ENCODE assay signal across 16 cellular contexts in the genomic region with DNA sequence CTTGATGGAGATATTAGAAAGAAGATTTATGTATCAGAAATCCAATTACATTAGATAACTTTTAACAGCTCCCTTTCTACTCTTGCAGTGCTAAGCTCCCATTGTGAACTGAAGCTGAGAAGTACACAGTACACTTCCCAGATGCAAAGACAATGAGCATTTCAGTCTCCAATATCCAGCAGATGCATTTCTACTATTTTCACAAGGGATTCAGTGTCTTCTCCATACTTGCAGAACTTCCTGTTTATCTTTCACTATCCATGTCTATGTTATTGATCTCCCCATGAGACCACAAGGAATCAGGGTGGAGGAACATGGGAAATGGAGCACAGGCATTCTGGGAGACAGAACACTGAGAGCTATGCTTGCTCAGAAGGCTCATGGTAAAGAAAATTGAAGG.
DNase-seq lines count a peak whose midpoint lies in the region; ATAC-seq and TF ChIP-seq lines count a peak whose summit lies in the region.
"Had no signal": no experiment of that assay in that cellular context is flagged by ENCODE, and none has a peak within 500 bp of the region (broad histone marks: within the 10 kb centered on the region; RNA-seq: fewer than 3 reads in every experiment).

No MANE protein-coding gene starts in this region.

- peak overlapping the region; percentile 33 for H3K4me3 Mint-ChIP-seq in Caco-2 (ENCODE audit: unreplicated experiment)
- no peak overlapping the region for H3K4me3 Mint-ChIP-seq in activated naive CD8-positive, alpha-beta T cell treated with anti-CD3 and anti-CD28 coated beads, Interleukin-2, amount 50 U/mL, for 24 hours
- H3K4me3 Mint-ChIP-seq: CD4-positive, CD25-positive, alpha-beta regulatory T cell had no signal

- peaks cover 45% of the 10 kb centered on the region for H3K4me1 Mint-ChIP-seq in Caco-2 (ENCODE audit: low read depth, unreplicated experiment)
- peaks cover 4% of the 10 kb centered on the region for H3K4me1 Mint-ChIP-seq in activated naive CD8-positive, alpha-beta T cell treated with anti-CD3 and anti-CD28 coated beads, Interleukin-2, amount 50 U/mL, for 24 hours

- H3K9me2 ChIP-seq in MM.1S (replicated peaks; ENCODE audit: insufficient read depth, low read length): no peaks in the 10 kb centered on the region

- H3K9me3 ChIP-seq in Caco-2: no peaks in the 10 kb centered on the region
- no peaks in the 10 kb centered on the region for H3K9me3 ChIP-seq in transverse colon
- H3K9me3 ChIP-seq in MM.1S (replicated peaks; ENCODE audit: insufficient read depth, low read length): no peaks in the 10 kb centered on the region

- BruUV-seq in Caco-2 (replicated peaks; lab: Mats Ljungman, UMichigan): no TSS peak

- H2AFZ ChIP-seq in MM.1S (ENCODE audit: low read length): no peak overlapping the region

- CTCF ChIA-PET in Caco-2 (lab: Charles Lee): no interaction called here

- no peaks in the 10 kb centered on the region for H3F3A ChIP-seq in MM.1S (ENCODE audit: insufficient read depth, low read length)

- H3K27me3 ChIP-seq in Caco-2 (replicated peaks; ENCODE audit: control insufficient read depth, insufficient read depth, low read length) (no peaks in the 10 kb centered on the region), dorsolateral prefrontal cortex (no peaks in the 10 kb centered on the region), transverse colon (no peaks in the 10 kb centered on the region), MM.1S (replicated peaks; ENCODE audit: insufficient read depth, low read length) (no peaks in the 10 kb centered on the region)

- H4K20me1 ChIP-seq in MM.1S (ENCODE audit: insufficient read depth, low read length): no peaks in the 10 kb centered on the region
- H4K20me1 ChIP-seq: BLaER1 treated with 17β-estradiol and CSF1 and Interleukin-3, amounts not matched to agents 10 nM and 100 nM had no signal

- peaks cover 34% of the 10 kb centered on the region for H3K4me1 ChIP-seq in Caco-2
- no peaks in the 10 kb centered on the region for H3K4me1 ChIP-seq in transverse colon
- H3K4me1 ChIP-seq in MM.1S (ENCODE audit: low read length): no peaks in the 10 kb centered on the region

- in situ Hi-C loops in transverse colon (cut with MboI; ENCODE audit: low pct_ligation_motif_present in 1 of 4, low pct_unique_long_range_greater_than_20kb in 1 of 4, low sequenced_read_pairs in 3 of 4): no loop called here

- POLR2A ChIA-PET in Caco-2 (lab: Charles Lee): no interaction called here

- peak overlapping the region; percentile 23 for H3K27ac Mint-ChIP-seq in Caco-2 (ENCODE audit: unreplicated experiment)
- H3K27ac Mint-ChIP-seq in activated naive CD8-positive, alpha-beta T cell treated with anti-CD3 and anti-CD28 coated beads, Interleukin-2, amount 50 U/mL, for 24 hours: no peak overlapping the region
- H3K27ac Mint-ChIP-seq: CD4-positive, CD25-positive, alpha-beta regulatory T cell had no signal

- H3K27me3 Mint-ChIP-seq in Caco-2 (ENCODE audit: insufficient read depth, unreplicated experiment): no peaks in the 10 kb centered on the region
- no peaks in the 10 kb centered on the region for H3K27me3 Mint-ChIP-seq in activated naive CD8-positive, alpha-beta T cell treated with anti-CD3 and anti-CD28 coated beads, Interleukin-2, amount 50 U/mL, for 24 hours

- H3K4me3 ChIP-seq in Caco-2 (ENCODE audit: low read depth, low read length) (no peak overlapping the region), dorsolateral prefrontal cortex (peak overlapping the region in 1 of 59 donors; percentile 25), transverse colon (no peak overlapping the region), MM.1S (ENCODE audit: low read length) (no peak overlapping the region)
- H3K4me3 ChIP-seq: BLaER1 treated with 17β-estradiol and CSF1 and Interleukin-3, amounts not matched to agents 10 nM and 100 nM; GM12878 had no signal

- TF ChIP-seq CTCF in Caco-2 (IDR thresholded peaks at IDR 0.05; ENCODE audit: insufficient read depth in 1 of 2, low read depth in 1 of 2, low read length in 1 of 2, severe bottlenecking in 1 of 2, unreplicated experiment in 1 of 2): no peak
- peak in 2 of 56 donors; percentile 14 to 18 for TF ChIP-seq CTCF in dorsolateral prefrontal cortex (IDR thresholded peaks at IDR 0.05 in 54 of 56, conservative IDR thresholded peaks at IDR 0.05 in 2 of 56; ENCODE audit: low read depth in 1 of 56, partially characterized antibody in 56 of 56)
- TF ChIP-seq CTCF in transverse colon (IDR thresholded peaks at IDR 0.05): no peak
- TF ChIP-seq CTCF in MM.1S (IDR thresholded peaks at IDR 0.05; ENCODE audit: low read length): no peak

- no peak overlapping the region for H3K9ac ChIP-seq in MM.1S (ENCODE audit: low read length)
- H3K9ac ChIP-seq: BLaER1 treated with 17β-estradiol and CSF1 and Interleukin-3, amounts not matched to agents 10 nM and 100 nM had no signal

- H3K9me3 Mint-ChIP-seq in Caco-2 (ENCODE audit: unreplicated experiment): no peaks in the 10 kb centered on the region
- peaks cover 3% of the 10 kb centered on the region for H3K9me3 Mint-ChIP-seq in activated naive CD8-positive, alpha-beta T cell treated with anti-CD3 and anti-CD28 coated beads, Interleukin-2, amount 50 U/mL, for 24 hours

- H3K36me3 Mint-ChIP-seq in Caco-2 (ENCODE audit: insufficient read depth, unreplicated experiment): no peaks in the 10 kb centered on the region
- no peaks in the 10 kb centered on the region for H3K36me3 Mint-ChIP-seq in activated naive CD8-positive, alpha-beta T cell treated with anti-CD3 and anti-CD28 coated beads, Interleukin-2, amount 50 U/mL, for 24 hours (ENCODE audit: low read depth)
- H3K36me3 Mint-ChIP-seq: CD4-positive, CD25-positive, alpha-beta regulatory T cell had no signal

- no peak for DNase-seq in Caco-2
- no peak for DNase-seq in dorsolateral prefrontal cortex
- DNase-seq in medulla oblongata (ENCODE audit: extremely low spot score): peak; percentile 76
- DNase-seq in superior temporal gyrus (ENCODE audit: extremely low spot score): peak; percentile 88
- no peak for DNase-seq in activated naive CD8-positive, alpha-beta T cell treated with anti-CD3 and anti-CD28 coated beads, Interleukin-2, amount 50 U/mL, for 24 hours
- DNase-seq in transverse colon: no peak
- DNase-seq in MM.1S: no peak
- DNase-seq: 8988T; AML-193; Calu3; CD4-positive, CD25-positive, alpha-beta regulatory T cell; DMS 273 treated with DMSO at 0.1 percent for 48 hours; DMS79 had no signal

- peak overlapping the region; percentile 3 to 97 (median 85) for H3K27ac ChIP-seq in dorsolateral prefrontal cortex
- H3K27ac ChIP-seq in transverse colon: no peak overlapping the region
- no peak overlapping the region for H3K27ac ChIP-seq in MM.1S (ENCODE audit: low read length)
- H3K27ac ChIP-seq: BLaER1 treated with 17β-estradiol and CSF1 and Interleukin-3, amounts not matched to agents 10 nM and 100 nM had no signal

- H3K36me3 ChIP-seq in Caco-2 (ENCODE audit: control insufficient read depth, insufficient read depth, low read length) (no peaks in the 10 kb centered on the region), transverse colon (no peaks in the 10 kb centered on the region), MM.1S (replicated peaks; ENCODE audit: insufficient read depth, low read length) (no peaks in the 10 kb centered on the region)
- H3K36me3 ChIP-seq: BLaER1 treated with 17β-estradiol and CSF1 and Interleukin-3, amounts not matched to agents 10 nM and 100 nM had no signal

- H3K4me2 ChIP-seq in MM.1S (ENCODE audit: low read depth, low read length): no peak overlapping the region
- H3K4me2 ChIP-seq: BLaER1 treated with 17β-estradiol and CSF1 and Interleukin-3, amounts not matched to agents 10 nM and 100 nM had no signal

- no peaks in the 10 kb centered on the region for H3K79me2 ChIP-seq in MM.1S (ENCODE audit: low read length)

- TF ChIP-seq EP300 in transverse colon (IDR thresholded peaks at IDR 0.05; ENCODE audit: low read depth): no peak

- no peak for TF ChIP-seq POLR2A in transverse colon (IDR thresholded peaks at IDR 0.05)

- intact Hi-C loops in Caco-2 (cut with micrococcal nuclease; ENCODE audit: unreplicated experiment) (no loop called here), dorsolateral prefrontal cortex (cut with DNase I) (loop anchor here in 1 of 2 donors (10.0 kb wide), 1 partner anchor 205 kb away; a partner anchor contains a TSS), transverse colon (cut with DNase I; ENCODE audit: low total_unique reads) (no loop called here)

- no peak for ATAC-seq in activated naive CD8-positive, alpha-beta T cell treated with anti-CD3 and anti-CD28 coated beads, Interleukin-2, amount 50 U/mL, for 24 hours
- ATAC-seq: GM12878, HCT116 had no signal

Comparison
In these comparisons a context has a peak if more than half of its experiments do, and no peak if none do; other contexts are left out.
1. DNase-seq: peak in medulla oblongata (single experiment) and superior temporal gyrus (single experiment); none in Caco-2 (0 of 2), dorsolateral prefrontal cortex (0 of 10), activated naive CD8-positive, alpha-beta T cell treated with anti-CD3 and anti-CD28 coated beads, Interleukin-2, amount 50 U/mL, for 24 hours (single experiment), transverse colon (single experiment) and MM.1S (single experiment).
2. H3K27ac ChIP-seq: peak in dorsolateral prefrontal cortex (59 of 59); none in transverse colon (0 of 4) and MM.1S (single experiment).